Comparison of ENCODE assay signal across 16 cellular contexts in genomic region chr16:48555597-48555996, GRCh38. TPM values are rescaled to one million over a fixed set of nuclear protein-coding genes. Genes with fewer than 3 reads are reported as not detected.
DNase-seq lines count a peak whose midpoint lies in the region; ATAC-seq and TF ChIP-seq lines count a peak whose summit lies in the region.
"Had no signal": no experiment of that assay in that cellular context is flagged by ENCODE, and none has a peak within 500 bp of the region (broad histone marks: within the 10 kb centered on the region; RNA-seq: fewer than 3 reads in every experiment).

No MANE protein-coding gene starts in this region.

- no peak overlapping the region for H4K5ac ChIP-seq in IMR-90 (ENCODE audit: low read depth, low read length)

- no peak overlapping the region for H2BK120ac ChIP-seq in IMR-90 (ENCODE audit: low read depth, low read length)

- H2AFZ ChIP-seq in IMR-90 (replicated peaks; ENCODE audit: low read length, poor library complexity) = no peak overlapping the region

- no peak for DNase-seq in activated CD8-positive, alpha-beta memory T cell treated with anti-CD3 and anti-CD28 coated beads, Interleukin-2, amount 10 ng/mL, durations not matched to agents 7 days and 5 days
- DNase-seq in activated CD8-positive, alpha-beta memory T cell treated with anti-CD3 and anti-CD28 coated beads for 24 hours = no peak
- DNase-seq in IMR-90 (no peak), spleen (no peak), RPMI8226 (no peak), occipital lobe (lab: John Stamatoyannopoulos, UW) (no peak), SJCRH30 (no peak)
- no peak for DNase-seq in central memory CD8-positive, alpha-beta T cell (ENCODE audit: low spot score in 2 of 2)
- DNase-seq: activated T-cell treated with anti-CD3 and anti-CD28 coated beads, Interleukin-2, amount 50 U/mL, for 48 hours; colonic mucosa; NCI-H1694 treated with DMSO at 0.1 percent for 48 hours; NCI-H345; NK-92 treated with Interleukin-12 subunit alpha and Interleukin-12 subunit beta, amount 100 ng/mL, for 24 hours; uterus had no signal

- peaks cover 66% of the 10 kb centered on the region for H3K4me1 Mint-ChIP-seq in activated CD8-positive, alpha-beta memory T cell treated with anti-CD3 and anti-CD28 coated beads, Interleukin-2, amount 10 ng/mL, durations not matched to agents 7 days and 5 days
- peaks cover 62% of the 10 kb centered on the region for H3K4me1 Mint-ChIP-seq in central memory CD8-positive, alpha-beta T cell

- TF ChIP-seq POLR2A in IMR-90 (IDR thresholded peaks at IDR 0.05; ENCODE audit: low read depth, low read length) = no peak
- TF ChIP-seq POLR2A in spleen (IDR thresholded peaks at IDR 0.05) = no peak

- ATAC-seq in activated CD8-positive, alpha-beta memory T cell treated with anti-CD3 and anti-CD28 coated beads, Interleukin-2, amount 10 ng/mL, durations not matched to agents 7 days and 5 days = no peak
- ATAC-seq in IMR-90 (ENCODE audit: low read depth) = no peak
- ATAC-seq in central memory CD8-positive, alpha-beta T cell (replicated peaks; ENCODE audit: extremely low read depth, poor library complexity, severe bottlenecking) = no peak
- ATAC-seq: GM12878 had no signal

- H2BK20ac ChIP-seq in IMR-90 (ENCODE audit: low read depth, low read length) = no peak overlapping the region

- no peak overlapping the region for H2AK9ac ChIP-seq in IMR-90 (replicated peaks; ENCODE audit: low read depth, low read length, poor library complexity)

- H3K4me3 ChIP-seq in IMR-90 (ENCODE audit: insufficient read depth, low read depth, low read length) (no peak overlapping the region), spleen (no peak overlapping the region), SJCRH30 (no peak overlapping the region)
- H3K4me3 ChIP-seq: ascending aorta, colonic mucosa, GM12878, uterus had no signal

- 0 out of 2 replicates have a peak overlapping the region, but pooled peaks have one; percentile 25 for H3K4ac ChIP-seq in IMR-90 (ENCODE audit: low read depth, low read length)

- H3K9me1 ChIP-seq in IMR-90 (ENCODE audit: insufficient read depth, low read length) = peaks cover 18% of the 10 kb centered on the region

- no peak overlapping the region for H3K18ac ChIP-seq in IMR-90 (ENCODE audit: low read depth, low read length)

- no peak overlapping the region for H3K23ac ChIP-seq in IMR-90 (ENCODE audit: low read depth, low read length)

- H3K4me3 Mint-ChIP-seq in activated CD8-positive, alpha-beta memory T cell treated with anti-CD3 and anti-CD28 coated beads, Interleukin-2, amount 10 ng/mL, durations not matched to agents 7 days and 5 days = peak overlapping the region; percentile 44
- no peak overlapping the region for H3K4me3 Mint-ChIP-seq in central memory CD8-positive, alpha-beta T cell

- peaks cover 23% of the 10 kb centered on the region for H3K4me1 ChIP-seq in IMR-90 (ENCODE audit: control insufficient read depth, insufficient read depth, low read length)
- H3K4me1 ChIP-seq in spleen = peaks cover 29 to 85% (median 62%) of the 10 kb centered on the region in 6 donors
- H3K4me1 ChIP-seq in SJCRH30 = 0 out of 2 replicates have a peak, but pooled peaks cover 5% of the 10 kb centered on the region
- H3K4me1 ChIP-seq: colonic mucosa had no signal

- peak overlapping the region; percentile 82 for H3K27ac Mint-ChIP-seq in activated CD8-positive, alpha-beta memory T cell treated with anti-CD3 and anti-CD28 coated beads, Interleukin-2, amount 10 ng/mL, durations not matched to agents 7 days and 5 days
- H3K27ac Mint-ChIP-seq in central memory CD8-positive, alpha-beta T cell (ENCODE audit: low read depth) = peak overlapping the region; percentile 70

- H3K36me3 ChIP-seq in IMR-90 (ENCODE audit: control insufficient read depth, insufficient read depth, low read length) (peaks cover 12% of the 10 kb centered on the region), spleen (peaks cover 0 to 56% (median 7%) of the 10 kb centered on the region in 6 donors), SJCRH30 (peaks cover 33% of the 10 kb centered on the region)
- H3K36me3 ChIP-seq: colonic mucosa, uterus had no signal

- no peak overlapping the region; the same call in 1 of the 2 replicates for H2AK5ac ChIP-seq in IMR-90 (ENCODE audit: low read depth, low read length)

- H3K9me3 ChIP-seq in IMR-90 (ENCODE audit: control insufficient read depth, insufficient read depth, low read length) (no peaks in the 10 kb centered on the region), spleen (no peaks in the 10 kb centered on the region), SJCRH30 (replicated peaks) (no peaks in the 10 kb centered on the region)
- H3K9me3 ChIP-seq: ascending aorta, colonic mucosa, uterus had no signal

- POLR2A ChIA-PET in IMR-90 (lab: Charles Lee; ENCODE audit: unreplicated experiment) = no interaction called here

- CTCF ChIA-PET in activated CD8-positive, alpha-beta memory T cell treated with anti-CD3 and anti-CD28 coated beads, Interleukin-2, amount 10 ng/mL, durations not matched to agents 7 days and 5 days (lab: Charles Lee) = interaction anchor here (1.0 to 1.8 kb wide), 2 partner anchors 68 to 75 kb away, joined by 4 to 12 read pairs; no protein-coding TSS in a partner anchor
- CTCF ChIA-PET in IMR-90 (lab: Yijun Ruan, JAX) = interaction anchor here (0.6 kb wide), 1 partner anchor 405 kb away, joined by 10 read pairs; no protein-coding TSS in a partner anchor

- no peak overlapping the region for H4K8ac ChIP-seq in IMR-90 (ENCODE audit: low read depth in 2 of 2, low read length in 2 of 2)

- H3K56ac ChIP-seq in IMR-90 (ENCODE audit: extremely low read depth, insufficient read depth, low read length) = no peak overlapping the region

- BruUV-seq in IMR-90 (replicated peaks; lab: Mats Ljungman, UMichigan) = no TSS peak

- peaks cover 51% of the 10 kb centered on the region for H4K20me1 ChIP-seq in IMR-90 (ENCODE audit: insufficient read depth, low read length)

- no peaks in the 10 kb centered on the region for H3K27me3 ChIP-seq in IMR-90 (ENCODE audit: control insufficient read depth, insufficient read depth, low read length)
- no peaks in the 10 kb centered on the region for H3K27me3 ChIP-seq in spleen (replicated peaks in 1 of 7)
- no peaks in the 10 kb centered on the region for H3K27me3 ChIP-seq in SJCRH30
- H3K27me3 ChIP-seq: ascending aorta, colonic mucosa, uterus had no signal

- intact Hi-C loops in IMR-90 (cut with micrococcal nuclease) = loop anchor here (5.0 to 10.0 kb wide), 3 partner anchors 49 to 178 kb away; no protein-coding TSS in a partner anchor
- intact Hi-C loops in spleen (cut with DNase I; ENCODE audit: low total_unique reads) = loop anchor here (10.0 kb wide), 1 partner anchor 49 kb away; no protein-coding TSS in a partner anchor

- no peak overlapping the region for H2BK5ac ChIP-seq in IMR-90 (ENCODE audit: low read depth, low read length, poor library complexity, severe bottlenecking)

- no peak overlapping the region for H3K4me2 ChIP-seq in IMR-90 (ENCODE audit: low read depth, low read length)

- TF ChIP-seq RAD21 in IMR-90 (IDR thresholded peaks at IDR 0.05; ENCODE audit: low read length) = no peak

- TF ChIP-seq CTCF in IMR-90 (conservative IDR thresholded peaks at IDR 0.05; ENCODE audit: low read depth, low read length) (no peak), spleen (IDR thresholded peaks at IDR 0.05 in 8 of 11, conservative IDR thresholded peaks at IDR 0.05 in 3 of 11) (no peak)

- H3K27me3 Mint-ChIP-seq in activated CD8-positive, alpha-beta memory T cell treated with anti-CD3 and anti-CD28 coated beads, Interleukin-2, amount 10 ng/mL, durations not matched to agents 7 days and 5 days = no peaks in the 10 kb centered on the region
- no peaks in the 10 kb centered on the region for H3K27me3 Mint-ChIP-seq in central memory CD8-positive, alpha-beta T cell

- no peak overlapping the region for H4K91ac ChIP-seq in IMR-90 (ENCODE audit: insufficient read depth, low read depth, low read length)

- H3K36me3 Mint-ChIP-seq in activated CD8-positive, alpha-beta memory T cell treated with anti-CD3 and anti-CD28 coated beads, Interleukin-2, amount 10 ng/mL, durations not matched to agents 7 days and 5 days = peaks cover 56% of the 10 kb centered on the region
- H3K36me3 Mint-ChIP-seq in central memory CD8-positive, alpha-beta T cell (ENCODE audit: insufficient read depth) = peaks cover 20% of the 10 kb centered on the region

- in situ Hi-C loops in IMR-90 (cut with MboI; ENCODE audit: low sequenced_read_pairs) = loop anchor here (5.0 kb wide), 1 partner anchor 52 kb away; no protein-coding TSS in a partner anchor

- peaks cover 31 to 75% of the 10 kb centered on the region in 2 experiments for H3K79me1 ChIP-seq in IMR-90 (ENCODE audit: low read depth in 1 of 2, low read length in 2 of 2)

- no peaks in the 10 kb centered on the region for H3K9me3 Mint-ChIP-seq in activated CD8-positive, alpha-beta memory T cell treated with anti-CD3 and anti-CD28 coated beads, Interleukin-2, amount 10 ng/mL, durations not matched to agents 7 days and 5 days (ENCODE audit: low read depth)
- no peaks in the 10 kb centered on the region for H3K9me3 Mint-ChIP-seq in central memory CD8-positive, alpha-beta T cell

- no peak overlapping the region for H3K9ac ChIP-seq in IMR-90 (ENCODE audit: low read depth, low read length)

- dilution Hi-C loops in IMR-90 (cut with HindIII; ENCODE audit: low sequenced_read_pairs, unreplicated experiment) = no loop called here

- H2BK15ac ChIP-seq in IMR-90 (ENCODE audit: low read depth, low read length) = no peak overlapping the region

- no peak overlapping the region for H3K14ac ChIP-seq in IMR-90 (replicated peaks; ENCODE audit: low read depth, low read length)

- H3K27ac ChIP-seq in IMR-90 (ENCODE audit: insufficient read depth, low read length) (no peak overlapping the region), spleen (peak overlapping the region in 5 of 8 donors; percentile 15 to 85 (median 77)), SJCRH30 (no peak overlapping the region)
- H3K27ac ChIP-seq: ascending aorta, colonic mucosa, uterus had no signal

RNA-seq across cellular contexts. Expression of gene N4BP1, which starts 54.4 kb away (rescaled TPM):
- total RNA-seq in activated CD8-positive, alpha-beta memory T cell treated with anti-CD3 and anti-CD28 coated beads, Interleukin-2, amount 10 ng/mL, durations not matched to agents 7 days and 5 days = 10 to 100 TPM; 86.5 to 95.7 TPM
- total RNA-seq in IMR-90 (2012; rRNA removed) = 14.0 and 19.4 TPM in 2 replicates
- polyA plus RNA-seq in IMR-90 (2012; rRNA removed) = 10.5 and 10.8 TPM in 2 replicates
- polyA plus RNA-seq in IMR-90 (2012; cell fraction: cytosol; rRNA removed) = 3.9 and 4.9 TPM in 2 replicates
- polyA plus RNA-seq in IMR-90 (2012; cell fraction: nucleus; rRNA removed; ENCODE audit: low replicate concordance) = 23.0 and 49.2 TPM in 2 replicates
- 10 to 100 TPM; 40.0 to 65.9 (median 48.6) TPM for total RNA-seq in spleen
- 10 to 100 TPM in 1 of 3 donors, 1 to 10 TPM in 2; 6.6 to 12.2 (median 7.8) TPM for polyA plus RNA-seq in spleen
- total RNA-seq in occipital lobe = 37.9 TPM
- total RNA-seq in SJCRH30 (2014; rRNA removed; shearing (Covaris generic)) = 34.3 and 37.6 TPM in 2 replicates

Comparison
In these comparisons a context has a peak if more than half of its experiments do, and no peak if none do; other contexts are left out.
1. H3K27ac ChIP-seq: peak in spleen (5 of 8); none in IMR-90 (single experiment) and SJCRH30 (single experiment).